ENCODE assay signal across 8 cellular contexts in genomic region chr3:120284702-120285507, GRCh38. TPM values are rescaled to one million over a fixed set of nuclear protein-coding genes. Genes with fewer than 3 reads are reported as not detected.
DNase-seq lines count a peak whose midpoint lies in the region; ATAC-seq and TF ChIP-seq lines count a peak whose summit lies in the region.

Gene GPR156, minus strand, starts transcription at chr3:120285222. Its CDS starts 41,124 bp downstream, at chr3:120244098.

- no peaks in the 10 kb centered on the region for H3K36me3 Mint-ChIP-seq in memory B cell

- ATAC-seq in memory B cell (ENCODE audit: low read depth) = no peak
- ATAC-seq in HG02938 (IDR thresholded peaks at IDR 0.05; ENCODE audit: unreplicated experiment) = no peak

- H3K4me3 Mint-ChIP-seq in memory B cell = peak within 1 kb of the TSS; percentile 15

- H3K36me3 ChIP-seq in colonic mucosa = no peaks in the 10 kb centered on the region

- DNase-seq in AG09309 (ENCODE audit: low read depth) (no peak), HPDE6-E6E7 (ENCODE audit: extremely low spot score) (peak; percentile 41), colonic mucosa (no peak), memory B cell (ENCODE audit: low spot score in 2 of 2) (no peak), NCI-H82 treated with DMSO at 0.1 percent for 48 hours (lab: John Stamatoyannopoulos, UW; ENCODE audit: unreplicated experiment) (no peak), UCSD-AML1 (lab: John Stamatoyannopoulos, UW; ENCODE audit: unreplicated experiment) (no peak), NCI-H345 (lab: John Stamatoyannopoulos, UW) (no peak)

- no peaks in the 10 kb centered on the region for H3K9me3 Mint-ChIP-seq in memory B cell

- intact Hi-C loops in colonic mucosa (cut with DNase I) = no loop called here

- H3K4me1 Mint-ChIP-seq in memory B cell = peaks cover 2% of the 10 kb centered on the region

- H3K27ac Mint-ChIP-seq in memory B cell = no peak within 1 kb of the TSS

- no peak within 1 kb of the TSS for H3K27ac ChIP-seq in colonic mucosa

- no peaks in the 10 kb centered on the region for H3K4me1 ChIP-seq in colonic mucosa

- no peaks in the 10 kb centered on the region for H3K9me3 ChIP-seq in colonic mucosa

- H3K4me3 ChIP-seq in AG09309 (ENCODE audit: control insufficient read depth, low read depth, low read length) = peak within 1 kb of the TSS; percentile 50
- peak within 1 kb of the TSS; percentile 23 for H3K4me3 ChIP-seq in colonic mucosa

- H3K27me3 ChIP-seq in colonic mucosa = peaks cover 8% of the 10 kb centered on the region

- no peak within 1 kb of the TSS for H3K9ac ChIP-seq in colonic mucosa (ENCODE audit: low read depth in 2 of 2, low read length in 2 of 2)

- peaks cover 28% of the 10 kb centered on the region for H3K27me3 Mint-ChIP-seq in memory B cell

- TF ChIP-seq CTCF in AG09309 (IDR thresholded peaks at IDR 0.05; ENCODE audit: control insufficient read depth, insufficient read depth, low read depth, low read length, missing control alignments) = no peak
- TF ChIP-seq CTCF in colonic mucosa (IDR thresholded peaks at IDR 0.05) = no peak

RNA-seq across cellular contexts. Expression of gene GPR156, which starts in this region (rescaled TPM):
- total RNA-seq in colonic mucosa = under 1 TPM in 1 of 2 donors, not detected in 1; 0.07 TPM
